Comparison of ENCODE assay signal across 11 cellular contexts in genomic region chr17:32520737-32521399, GRCh38. TPM values are rescaled to one million over a fixed set of nuclear protein-coding genes. Genes with fewer than 3 reads are reported as not detected.
DNase-seq lines count a peak whose midpoint lies in the region; ATAC-seq lines count a peak whose summit lies in the region.
"Had no signal": no experiment of that assay in that cellular context is flagged by ENCODE, and none has a peak within 500 bp of the region (broad histone marks: within the 10 kb centered on the region; RNA-seq: fewer than 3 reads in every experiment).

No MANE protein-coding gene starts in this region.

- POLR2A ChIA-PET in activated CD4-positive, alpha-beta memory T cell treated with anti-CD3 and anti-CD28 coated beads, Interleukin-2, amount 10 ng/mL, durations not matched to agents 7 days and 5 days (lab: Charles Lee): interaction anchor here (1.5 to 4.1 kb wide), 3 partner anchors 17 to 76 kb away, joined by 3 to 21 read pairs (median 5); partner anchors contain the start of gene PSMD11

- H3K27me3 Mint-ChIP-seq in activated naive CD4-positive, alpha-beta T cell treated with anti-CD3 and anti-CD28 coated beads, Interleukin-2, amount 10 ng/mL, durations not matched to agents 7 days and 5 days: peaks cover 11% of the 10 kb centered on the region
- H3K27me3 Mint-ChIP-seq in activated CD4-positive, alpha-beta memory T cell treated with anti-CD3 and anti-CD28 coated beads, Interleukin-2, amount 10 ng/mL, durations not matched to agents 7 days and 5 days: peaks cover 2% of the 10 kb centered on the region

- peak overlapping the region; percentile 96 for H3K27ac Mint-ChIP-seq in activated naive CD4-positive, alpha-beta T cell treated with anti-CD3 and anti-CD28 coated beads, Interleukin-2, amount 10 ng/mL, durations not matched to agents 7 days and 5 days
- H3K27ac Mint-ChIP-seq in activated CD4-positive, alpha-beta memory T cell treated with anti-CD3 and anti-CD28 coated beads, Interleukin-2, amount 10 ng/mL, durations not matched to agents 7 days and 5 days: peak overlapping the region; percentile 95

- no peak for ATAC-seq in GM18870 (IDR thresholded peaks at IDR 0.05; ENCODE audit: unreplicated experiment)

- H3K9ac ChIP-seq in iPS-20b (ENCODE audit: low read depth, low read length): peak overlapping the region; percentile 85; the same call in 1 of the 2 replicates

- WGBS in thymus: 98% methylated on average over 9 of the region's 9 CpGs

- H3K36me3 ChIP-seq in iPS-20b (ENCODE audit: insufficient read depth, low read depth, low read length): no peaks in the 10 kb centered on the region
- no peaks in the 10 kb centered on the region for H3K36me3 ChIP-seq in thymus (ENCODE audit: control insufficient read depth, insufficient read depth)
- H3K36me3 ChIP-seq: lower lobe of right lung, right atrium auricular region had no signal

- CTCF ChIA-PET in activated naive CD4-positive, alpha-beta T cell treated with anti-CD3 and anti-CD28 coated beads, Interleukin-2, amount 10 ng/mL, durations not matched to agents 7 days and 5 days (lab: Charles Lee): no interaction called here
- CTCF ChIA-PET in activated CD4-positive, alpha-beta memory T cell treated with anti-CD3 and anti-CD28 coated beads, Interleukin-2, amount 10 ng/mL, durations not matched to agents 7 days and 5 days (lab: Charles Lee): no interaction called here

- H3K4me1 Mint-ChIP-seq in activated naive CD4-positive, alpha-beta T cell treated with anti-CD3 and anti-CD28 coated beads, Interleukin-2, amount 10 ng/mL, durations not matched to agents 7 days and 5 days: peaks cover 83% of the 10 kb centered on the region
- H3K4me1 Mint-ChIP-seq in activated CD4-positive, alpha-beta memory T cell treated with anti-CD3 and anti-CD28 coated beads, Interleukin-2, amount 10 ng/mL, durations not matched to agents 7 days and 5 days: peaks cover 79% of the 10 kb centered on the region

- H3K27me3 ChIP-seq in iPS-20b (ENCODE audit: insufficient read depth, low read length): peaks cover 6% of the 10 kb centered on the region
- no peaks in the 10 kb centered on the region for H3K27me3 ChIP-seq in thymus (ENCODE audit: control insufficient read depth, insufficient read depth)
- H3K27me3 ChIP-seq: right atrium auricular region had no signal

- H3K4me3 ChIP-seq in iPS-20b (ENCODE audit: low read length) (no peak overlapping the region), thymus (ENCODE audit: low read length) (no peak overlapping the region)

- H3K27ac ChIP-seq in iPS-20b (ENCODE audit: low read length): no peak overlapping the region
- peak overlapping the region; percentile 37 for H3K27ac ChIP-seq in thymus (ENCODE audit: low read depth)
- H3K27ac ChIP-seq: right atrium auricular region had no signal

- no peaks in the 10 kb centered on the region for H3K9me3 Mint-ChIP-seq in activated naive CD4-positive, alpha-beta T cell treated with anti-CD3 and anti-CD28 coated beads, Interleukin-2, amount 10 ng/mL, durations not matched to agents 7 days and 5 days
- H3K9me3 Mint-ChIP-seq in activated CD4-positive, alpha-beta memory T cell treated with anti-CD3 and anti-CD28 coated beads, Interleukin-2, amount 10 ng/mL, durations not matched to agents 7 days and 5 days: no peaks in the 10 kb centered on the region

- DNase-seq in activated naive CD4-positive, alpha-beta T cell treated with anti-CD3 and anti-CD28 coated beads, Interleukin-2, amount 10 ng/mL, durations not matched to agents 7 days and 5 days: no peak
- DNase-seq in activated naive CD4-positive, alpha-beta T cell treated with anti-CD3 and anti-CD28 coated beads, Interleukin-2, amount 50 U/mL, for 16 hours: no peak
- no peak for DNase-seq in activated CD4-positive, alpha-beta memory T cell treated with anti-CD3 and anti-CD28 coated beads, Interleukin-2, amount 10 ng/mL, durations not matched to agents 7 days and 5 days
- no peak for DNase-seq in stimulated activated CD4-positive, alpha-beta T cell treated with anti-CD3 and anti-CD28 coated beads, Interleukin-1b, Interleukin-23, amount 100 ng/mL, for 48 hours
- DNase-seq in GM19238 (ENCODE audit: insufficient read length, low spot score): no peak
- DNase-seq: KBM-7, lower lobe of right lung had no signal

- no peaks in the 10 kb centered on the region for H3K36me3 Mint-ChIP-seq in activated naive CD4-positive, alpha-beta T cell treated with anti-CD3 and anti-CD28 coated beads, Interleukin-2, amount 10 ng/mL, durations not matched to agents 7 days and 5 days
- H3K36me3 Mint-ChIP-seq in activated CD4-positive, alpha-beta memory T cell treated with anti-CD3 and anti-CD28 coated beads, Interleukin-2, amount 10 ng/mL, durations not matched to agents 7 days and 5 days (ENCODE audit: low read depth): peaks cover under 1% of the 10 kb centered on the region

- H3K9me3 ChIP-seq in iPS-20b (ENCODE audit: insufficient read depth, low read depth, low read length) (no peaks in the 10 kb centered on the region), thymus (ENCODE audit: control insufficient read depth) (no peaks in the 10 kb centered on the region)
- H3K9me3 ChIP-seq: lower lobe of right lung, right atrium auricular region had no signal

- H3K4me1 ChIP-seq in iPS-20b (ENCODE audit: insufficient read depth, low read length) (peaks cover 47% of the 10 kb centered on the region; the same call in 1 of the 2 replicates), thymus (ENCODE audit: control insufficient read depth, insufficient read depth, low read length) (peaks cover 52% of the 10 kb centered on the region)

- peak overlapping the region; percentile 73 for H3K4me3 Mint-ChIP-seq in activated naive CD4-positive, alpha-beta T cell treated with anti-CD3 and anti-CD28 coated beads, Interleukin-2, amount 10 ng/mL, durations not matched to agents 7 days and 5 days
- H3K4me3 Mint-ChIP-seq in activated CD4-positive, alpha-beta memory T cell treated with anti-CD3 and anti-CD28 coated beads, Interleukin-2, amount 10 ng/mL, durations not matched to agents 7 days and 5 days: peak overlapping the region; percentile 66

RNA-seq across cellular contexts. Expression of gene CDK5R1, which starts 34.1 kb away (rescaled TPM):
- 1 to 10 TPM; 7.4 to 7.9 TPM for total RNA-seq in activated CD4-positive, alpha-beta memory T cell treated with anti-CD3 and anti-CD28 coated beads, Interleukin-2, amount 10 ng/mL, durations not matched to agents 7 days and 5 days
- 7.1 TPM for polyA plus RNA-seq in thymus
